1 cellular context compared by ENCODE assay signal in the genomic region with DNA sequence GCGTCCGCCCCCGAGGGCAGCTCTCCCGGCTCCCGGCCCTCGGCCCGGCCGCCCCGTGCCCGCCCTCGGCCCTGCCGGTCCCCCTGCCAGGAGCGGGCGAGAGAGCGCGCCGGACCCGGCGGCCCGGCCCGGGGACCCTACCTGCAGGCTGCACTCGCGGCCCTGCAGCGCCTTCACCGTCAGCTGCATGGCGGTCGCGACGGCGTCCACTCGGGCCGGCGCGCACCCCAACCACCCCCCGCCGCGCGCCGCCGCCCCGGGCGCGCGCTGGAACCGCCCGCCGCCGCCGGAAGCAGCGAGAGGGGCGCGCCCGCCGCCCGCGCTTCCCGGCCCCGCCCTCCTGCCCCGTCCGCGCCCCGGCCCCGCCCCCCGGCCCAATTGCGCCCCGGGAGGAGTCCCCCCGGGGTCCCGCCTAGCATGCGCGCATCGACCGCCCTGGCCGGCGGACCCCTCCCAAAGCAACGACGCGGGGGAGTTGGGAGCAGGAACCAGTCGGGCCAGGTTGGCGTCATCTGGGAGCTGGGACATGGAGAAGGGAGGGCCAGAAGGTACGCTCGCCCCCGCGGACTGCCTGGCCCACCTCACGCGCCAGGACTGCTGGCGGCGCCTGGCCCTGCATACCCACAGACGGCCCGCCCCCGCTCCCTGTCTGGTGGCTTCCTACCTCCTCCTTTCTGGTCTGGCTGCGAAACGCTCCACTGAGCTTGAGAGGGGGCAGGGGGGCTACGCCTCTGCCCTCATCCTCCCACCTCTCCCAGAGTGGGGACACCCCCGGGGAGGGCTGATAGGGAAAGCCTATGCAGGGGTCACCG.
TF ChIP-seq lines count a peak whose summit lies in the region.

A gene (minus strand): TSS at position 220 of the 812 bp plus-strand sequence. CDS start 31 bp downstream, at position 189.

TF ChIP-seq in H1, 55 proteins besides CTCF, POLR2A, EP300 and RAD21:
- TF ChIP-seq PHF8 (conservative IDR thresholded peaks at IDR 0.05; ENCODE audit: low read depth, low read length) (0 out of 2 replicates have a peak, but pooled peaks have one; percentile 46), RXRA (IDR thresholded peaks at IDR 0.05; ENCODE audit: insufficient read depth, low read depth, low read length) (no peak)
